In the genomic region with DNA sequence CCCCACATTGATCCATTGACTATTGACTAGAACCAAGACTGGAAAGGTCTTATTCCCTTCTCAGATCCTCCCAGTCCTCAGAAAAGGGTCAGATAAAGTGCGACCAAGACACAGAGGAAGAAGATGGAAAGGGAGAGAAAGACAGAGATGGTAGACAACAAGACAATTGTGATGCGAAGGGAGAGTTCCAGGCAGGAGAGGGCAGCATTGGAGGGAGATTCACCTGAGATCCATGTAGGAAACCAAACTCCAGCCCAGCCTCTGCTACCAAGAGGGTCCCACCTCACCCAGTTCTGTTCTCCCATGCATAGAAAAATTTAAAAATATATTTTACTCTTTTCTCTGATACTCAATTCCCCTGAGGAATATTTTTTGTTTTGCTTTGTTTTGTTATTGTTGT, we compare ENCODE assay signal across 37 cellular contexts.
"Had no signal": no experiment of that assay in that cellular context is flagged by ENCODE, and none has a peak within 500 bp of the region (broad histone marks: within the 10 kb centered on the region; RNA-seq: fewer than 3 reads in every experiment).

No MANE protein-coding gene starts in this region.

- H3K4me1 ChIP-seq: SJSA1 had no signal

- DNase-seq: activated CD4-positive, alpha-beta memory T cell treated with anti-CD3 and anti-CD28 coated beads for 36 hours; activated CD4-positive, alpha-beta T cell treated with anti-CD3 and anti-CD28 coated beads for 36 hours; activated CD4-positive, alpha-beta T cell treated with anti-CD3 and anti-CD28 coated beads, Interleukin-2, amount 10 ng/mL, durations not matched to agents 7 days and 5 days; activated CD8-positive, alpha-beta memory T cell treated with anti-CD3 and anti-CD28 coated beads, Interleukin-2, amount 50 U/mL, for 4 hours; activated gamma-delta T cell treated with Interleukin-2 at 50 U/mL for 16 hours; activated naive CD4-positive, alpha-beta T cell treated with anti-CD3 and anti-CD28 coated beads for 36 hours; activated naive CD8-positive, alpha-beta T cell treated with anti-CD3 and anti-CD28 coated beads, Interleukin-2, amount 50 U/mL, for 24 hours; activated T-cell treated with anti-CD3 and anti-CD28 coated beads for 4 hours; activated T-cell treated with anti-CD3 and anti-CD28 coated beads, Interleukin-2, amount 50 U/mL, for 4 hours; aorta; brain microvascular endothelial cell; central memory CD4-positive, alpha-beta T cell; Kasumi-1; KG1; MG63; NCI-H1048; NCI-H1105 treated with DMSO at 0.1 percent for 48 hours; NCI-H1436; NCI-H1694; NCI-H1930; NCI-H2081 treated with DMSO at 0.1 percent for 48 hours; NCI-H226; NCI-H446 treated with DMSO at 0.1 percent for 48 hours; NCI-H524; NCI-H69; NCI-H82; RPMI8226; SHP77 treated with DMSO at 0.1 percent for 48 hours; SW 1271; T-helper 1 cell; T-helper 2 cell; T1000 had no signal

- ATAC-seq: activated CD4-positive, alpha-beta T cell treated with anti-CD3 and anti-CD28 coated beads for 36 hours; activated CD4-positive, CD25-positive, alpha-beta regulatory T cell treated with anti-CD3 and anti-CD28 coated beads, Interleukin-2, amount 50 U/mL, for 24 hours; activated naive CD8-positive, alpha-beta T cell treated with anti-CD3 and anti-CD28 coated beads, Interleukin-2, amount 50 U/mL, for 24 hours; activated T-cell treated with anti-CD3 and anti-CD28 coated beads, Interleukin-2, amount 50 U/mL, for 4 hours; Panc1 had no signal

- H3K27ac ChIP-seq: brain microvascular endothelial cell, SJSA1 had no signal

- H3K27ac Mint-ChIP-seq: activated CD4-positive, alpha-beta memory T cell treated with anti-CD3 and anti-CD28 coated beads for 36 hours; activated CD4-positive, alpha-beta T cell treated with anti-CD3 and anti-CD28 coated beads for 36 hours; activated CD4-positive, alpha-beta T cell treated with anti-CD3 and anti-CD28 coated beads, Interleukin-2, amount 10 ng/mL, durations not matched to agents 7 days and 5 days; activated naive CD4-positive, alpha-beta T cell treated with anti-CD3 and anti-CD28 coated beads for 36 hours; activated naive CD8-positive, alpha-beta T cell; activated naive CD8-positive, alpha-beta T cell treated with anti-CD3 and anti-CD28 coated beads, Interleukin-2, amount 50 U/mL, for 24 hours; activated T-helper 1 cell treated with anti-CD3 and anti-CD28 coated beads, Interleukin-12 subunit alpha, Interleukin-12 subunit beta, Interleukin-2, Interleukin-4 antibody, amounts not matched to agents 30 ng/mL and 10 ng/mL and 1 ng/mL, durations not matched to agents 14 hours and 24 hours and 36 hours had no signal

- H3K27me3 ChIP-seq: brain microvascular endothelial cell, MG63, SJSA1 had no signal

- H3K9me3 Mint-ChIP-seq: activated CD4-positive, alpha-beta memory T cell treated with anti-CD3 and anti-CD28 coated beads for 36 hours; activated CD4-positive, alpha-beta T cell treated with anti-CD3 and anti-CD28 coated beads, Interleukin-2, amount 10 ng/mL, durations not matched to agents 7 days and 5 days; activated naive CD4-positive, alpha-beta T cell treated with anti-CD3 and anti-CD28 coated beads for 36 hours; activated naive CD8-positive, alpha-beta T cell treated with anti-CD3 and anti-CD28 coated beads, Interleukin-2, amount 50 U/mL, for 24 hours; activated T-cell treated with anti-CD3 and anti-CD28 coated beads, Interleukin-2, amount 50 U/mL, for 4 hours; activated T-helper 1 cell treated with anti-CD3 and anti-CD28 coated beads, Interleukin-12 subunit alpha, Interleukin-12 subunit beta, Interleukin-2, Interleukin-4 antibody, amounts not matched to agents 30 ng/mL and 10 ng/mL and 1 ng/mL, durations not matched to agents 14 hours and 24 hours and 36 hours had no signal

- H3K4me3 ChIP-seq: MG63, SJSA1 had no signal

- H3K9me3 ChIP-seq: MG63, SJSA1 had no signal

- H3K36me3 ChIP-seq: brain microvascular endothelial cell, MG63, SJSA1 had no signal

- H3K36me3 Mint-ChIP-seq: activated CD4-positive, alpha-beta memory T cell treated with anti-CD3 and anti-CD28 coated beads for 36 hours; activated naive CD8-positive, alpha-beta T cell had no signal
